ENCODE assay signal across 8 cellular contexts in the genomic region with DNA sequence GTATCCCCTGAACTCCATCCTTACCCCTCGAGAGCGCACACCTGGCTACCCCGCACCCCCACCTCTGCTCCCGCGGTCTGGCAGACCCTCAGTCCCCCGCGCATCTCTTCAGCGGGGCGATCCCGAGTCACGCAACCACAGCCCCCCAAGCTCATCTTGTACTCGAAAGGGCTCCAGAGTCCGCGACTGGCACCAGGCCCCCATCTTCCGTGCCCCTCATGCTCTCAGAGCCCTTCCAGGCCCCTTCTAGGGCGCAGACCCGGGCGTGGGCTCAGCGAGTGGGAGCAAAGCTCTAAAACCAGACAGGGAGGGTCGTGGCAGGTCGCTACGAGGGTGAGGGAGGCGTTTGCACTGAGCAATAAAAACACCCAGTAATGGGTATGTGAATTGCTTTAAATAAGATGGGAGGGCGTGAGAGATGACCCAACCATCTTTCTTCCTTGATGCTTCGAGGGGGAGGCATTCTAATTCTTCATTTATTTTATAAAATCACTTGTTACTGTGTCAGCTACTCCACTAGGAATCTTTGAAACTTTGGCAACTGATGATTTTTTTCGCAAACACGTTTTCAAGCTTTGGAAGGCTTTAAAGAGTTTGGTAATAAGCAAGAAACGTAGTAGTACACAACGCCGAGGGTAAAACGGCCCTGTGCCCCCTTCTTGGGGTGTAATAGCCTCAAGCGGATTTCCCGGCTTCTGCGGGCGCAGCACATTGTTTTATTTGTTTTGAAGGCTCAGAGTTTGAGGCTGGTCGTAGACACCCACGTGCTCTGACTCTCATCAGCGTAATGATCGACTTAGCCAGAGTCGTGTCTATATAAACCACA. TPM values are rescaled to one million over a fixed set of nuclear protein-coding genes. Genes with fewer than 3 reads are reported as not detected.
A peak's percentile ranks its signal among the peaks of the same experiment; 100 is the strongest.
DNase-seq lines count a peak whose midpoint lies in the region; ATAC-seq and TF ChIP-seq lines count a peak whose summit lies in the region.

No MANE protein-coding gene starts in this region.

- no peaks in the 10 kb centered on the region for H3K9me3 ChIP-seq in T-helper 17 cell (ENCODE audit: control insufficient read depth, low read length, poor library complexity, severe bottlenecking)
- no peaks in the 10 kb centered on the region for H3K9me3 ChIP-seq in mucosa of descending colon

- peaks cover 9% of the 10 kb centered on the region for H3K36me3 Mint-ChIP-seq in T-helper 17 cell (ENCODE audit: low read depth)

- peaks cover 5% of the 10 kb centered on the region for H3K27me3 Mint-ChIP-seq in T-helper 17 cell

- no peaks in the 10 kb centered on the region for H3K36me3 ChIP-seq in mucosa of descending colon (ENCODE audit: low read depth)

- H3K27ac Mint-ChIP-seq in T-helper 17 cell: peak overlapping the region; percentile 97

- H3K4me1 ChIP-seq in mucosa of descending colon (ENCODE audit: low read depth): peaks cover 16% of the 10 kb centered on the region

- H3K4me3 Mint-ChIP-seq in T-helper 17 cell: peak overlapping the region; percentile 98

- no peak overlapping the region for H3K4me3 ChIP-seq in mucosa of descending colon

- DNase-seq in HCEC 1CT (peak; percentile 72), T-helper 17 cell (peak; percentile 32 to 63 (median 46)), mucosa of descending colon (peak; percentile 37 to 54 (median 47)), mucosa of gallbladder (ENCODE audit: low spot score) (no peak), HuH-7 (ENCODE audit: low spot score) (no peak)
- DNase-seq in central memory CD4-positive, alpha-beta T cell: peak; percentile 68
- DNase-seq in stimulated activated naive CD8-positive, alpha-beta T cell treated with anti-CD3 and anti-CD28 coated beads, Interleukin-15, Interleukin-2, amounts not matched to agents 100 U/mL and 50 U/mL, for 24 hours: peak; percentile 66

- peak; percentile 63 for ATAC-seq in T-helper 17 cell
- no peak for ATAC-seq in mucosa of descending colon
- ATAC-seq in stimulated activated naive CD8-positive, alpha-beta T cell treated with anti-CD3 and anti-CD28 coated beads, Interleukin-15, Interleukin-2, amounts not matched to agents 100 U/mL and 50 U/mL, for 24 hours: peak; percentile 35
- no peak for ATAC-seq in GM19395 (IDR thresholded peaks at IDR 0.05; ENCODE audit: unreplicated experiment)

- H3K4me1 Mint-ChIP-seq in T-helper 17 cell: peaks cover 33% of the 10 kb centered on the region

- intact Hi-C loops in mucosa of descending colon (cut with DNase I, micrococcal nuclease): no loop called here

- TF ChIP-seq CTCF in mucosa of descending colon (IDR thresholded peaks at IDR 0.05): no peak

RNA-seq across cellular contexts. Expression of gene SUPT3H, which starts 42.6 kb away (rescaled TPM):
- total RNA-seq in T-helper 17 cell: 10 to 100 TPM; 10.8 to 17.6 TPM
- total RNA-seq in mucosa of descending colon: 1 to 10 TPM; 3.0 to 8.1 (median 3.5) TPM
- 5.1 TPM for total RNA-seq in mucosa of gallbladder

Comparison
In these comparisons a context has a peak if more than half of its experiments do, and no peak if none do; other contexts are left out.
1. DNase-seq: peak in HCEC 1CT (single experiment), T-helper 17 cell (3 of 3), central memory CD4-positive, alpha-beta T cell (single experiment), mucosa of descending colon (3 of 3) and stimulated activated naive CD8-positive, alpha-beta T cell treated with anti-CD3 and anti-CD28 coated beads, Interleukin-15, Interleukin-2, amounts not matched to agents 100 U/mL and 50 U/mL, for 24 hours (single experiment); none in mucosa of gallbladder (single experiment) and HuH-7 (single experiment).
2. ATAC-seq: peak in T-helper 17 cell (single experiment) and stimulated activated naive CD8-positive, alpha-beta T cell treated with anti-CD3 and anti-CD28 coated beads, Interleukin-15, Interleukin-2, amounts not matched to agents 100 U/mL and 50 U/mL, for 24 hours (single experiment); none in mucosa of descending colon (single experiment) and GM19395 (single experiment).